Comparison of ENCODE assay signal across 2 cellular contexts in the genomic region with DNA sequence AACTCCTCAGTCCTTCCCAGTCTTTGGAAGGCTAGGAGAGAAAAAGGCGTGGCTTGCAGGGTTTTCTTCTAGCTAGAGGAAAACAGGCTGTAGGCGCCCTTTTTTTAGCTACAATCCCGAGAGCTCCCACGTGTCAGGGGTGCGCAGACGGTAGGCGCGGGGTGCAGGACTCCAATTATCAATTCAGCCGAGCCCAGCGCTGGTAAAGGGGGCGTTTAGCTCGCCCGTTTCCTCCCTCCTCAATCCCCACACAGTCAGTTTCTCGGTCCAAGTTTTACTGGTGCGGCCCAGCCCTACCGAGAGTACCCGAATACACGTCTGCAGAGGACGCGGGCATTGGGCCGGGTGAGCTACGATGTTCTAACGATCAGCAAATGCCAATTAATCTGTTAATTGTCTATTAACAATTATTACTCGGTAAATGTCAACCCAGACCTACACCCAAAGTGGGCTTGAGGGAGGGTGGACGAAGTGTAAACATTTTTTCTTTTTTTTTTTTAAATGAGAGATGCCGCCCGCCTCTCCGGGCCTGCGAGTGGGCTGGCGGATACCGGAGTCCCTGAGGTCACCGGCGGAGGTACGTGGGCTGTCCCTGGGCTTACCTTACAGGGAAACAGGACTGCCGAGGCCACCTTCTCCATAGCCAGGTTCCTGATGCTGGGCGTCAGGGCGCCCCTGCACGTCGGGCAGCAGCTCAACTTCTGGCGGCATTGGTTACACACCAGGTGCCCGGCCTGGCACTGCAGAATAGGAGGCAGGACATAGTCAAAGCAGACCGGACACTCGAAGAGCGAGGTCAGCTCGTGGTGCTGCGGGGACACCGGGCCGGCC.
TF ChIP-seq lines count a peak whose summit lies in the region.

No MANE protein-coding gene starts in this region.

TF ChIP-seq in A549, 52 proteins besides CTCF, POLR2A, EP300 and RAD21 (continued from another document):
- TF ChIP-seq, protein P1, sequence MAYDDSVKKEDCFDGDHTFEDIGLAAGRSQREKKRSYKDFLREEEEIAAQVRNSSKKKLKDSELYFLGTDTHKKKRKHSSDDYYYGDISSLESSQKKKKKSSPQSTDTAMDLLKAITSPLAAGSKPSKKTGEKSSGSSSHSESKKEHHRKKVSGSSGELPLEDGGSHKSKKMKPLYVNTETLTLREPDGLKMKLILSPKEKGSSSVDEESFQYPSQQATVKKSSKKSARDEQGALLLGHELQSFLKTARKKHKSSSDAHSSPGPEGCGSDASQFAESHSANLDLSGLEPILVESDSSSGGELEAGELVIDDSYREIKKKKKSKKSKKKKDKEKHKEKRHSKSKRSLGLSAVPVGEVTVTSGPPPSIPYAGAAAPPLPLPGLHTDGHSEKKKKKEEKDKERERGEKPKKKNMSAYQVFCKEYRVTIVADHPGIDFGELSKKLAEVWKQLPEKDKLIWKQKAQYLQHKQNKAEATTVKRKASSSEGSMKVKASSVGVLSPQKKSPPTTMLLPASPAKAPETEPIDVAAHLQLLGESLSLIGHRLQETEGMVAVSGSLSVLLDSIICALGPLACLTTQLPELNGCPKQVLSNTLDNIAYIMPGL (CRISPR knock-in tag; IDR thresholded peaks at IDR 0.05; ENCODE audit: borderline replicate concordance) = no peak
- no peak for TF ChIP-seq ELK1 (IDR thresholded peaks at IDR 0.05; ENCODE audit: low read depth, low read length)
- TF ChIP-seq BHLHE40 (IDR thresholded peaks at IDR 0.05; ENCODE audit: low read depth, low read length) = no peak
- TF ChIP-seq NR3C1 (IDR thresholded peaks at IDR 0.05) = no peak
- no peak for TF ChIP-seq CBX8 (IDR thresholded peaks at IDR 0.05)
- TF ChIP-seq CBX2 (IDR thresholded peaks at IDR 0.05; ENCODE audit: borderline replicate concordance, low read depth) = no peak
- TF ChIP-seq PHF8 (IDR thresholded peaks at IDR 0.05; ENCODE audit: borderline replicate concordance, low read depth) = peak; percentile 28; the same call in 1 of the 2 replicates
- TF ChIP-seq ATOH8 (CRISPR knock-in tag; IDR thresholded peaks at IDR 0.05; ENCODE audit: low read depth) = no peak
- TF ChIP-seq, protein P2, sequence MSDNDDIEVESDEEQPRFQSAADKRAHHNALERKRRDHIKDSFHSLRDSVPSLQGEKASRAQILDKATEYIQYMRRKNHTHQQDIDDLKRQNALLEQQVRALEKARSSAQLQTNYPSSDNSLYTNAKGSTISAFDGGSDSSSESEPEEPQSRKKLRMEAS (IDR thresholded peaks at IDR 0.05) = peak; percentile 88
- no peak for TF ChIP-seq TP53 (CRISPR knock-in tag; IDR thresholded peaks at IDR 0.05)
- TF ChIP-seq KDM1A (IDR thresholded peaks at IDR 0.05; ENCODE audit: low read depth) = no peak
- TF ChIP-seq FOSL2 (IDR thresholded peaks at IDR 0.05) = no peak
- no peak for TF ChIP-seq FOSL2 (CRISPR knock-in tag; IDR thresholded peaks at IDR 0.05)
- TF ChIP-seq, protein P3, sequence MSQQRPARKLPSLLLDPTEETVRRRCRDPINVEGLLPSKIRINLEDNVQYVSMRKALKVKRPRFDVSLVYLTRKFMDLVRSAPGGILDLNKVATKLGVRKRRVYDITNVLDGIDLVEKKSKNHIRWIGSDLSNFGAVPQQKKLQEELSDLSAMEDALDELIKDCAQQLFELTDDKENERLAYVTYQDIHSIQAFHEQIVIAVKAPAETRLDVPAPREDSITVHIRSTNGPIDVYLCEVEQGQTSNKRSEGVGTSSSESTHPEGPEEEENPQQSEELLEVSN (IDR thresholded peaks at IDR 0.05; ENCODE audit: borderline replicate concordance, low read depth) = peak; percentile 68
- no peak; the same call in 2 of the 3 replicates for TF ChIP-seq BCL3 (IDR thresholded peaks at IDR 0.05)

TF ChIP-seq in GM23338, 12 proteins besides CTCF, POLR2A, EP300 and RAD21 (continued from another document):
- TF ChIP-seq ZNF462 (CRISPR knock-in tag; IDR thresholded peaks at IDR 0.05) (no peak), REST (IDR thresholded peaks at IDR 0.05; ENCODE audit: unreplicated experiment) (no peak), EZH2 (IDR thresholded peaks at IDR 0.05; ENCODE audit: low read depth, unreplicated experiment) (peak; percentile 55)
